Comparison of ENCODE assay signal across 11 cellular contexts in genomic region chr5:142841511-142842255, GRCh38.
DNase-seq lines count a peak whose midpoint lies in the region; ATAC-seq and TF ChIP-seq lines count a peak whose summit lies in the region.
"Had no signal": no experiment of that assay in that cellular context is flagged by ENCODE, and none has a peak within 500 bp of the region (broad histone marks: within the 10 kb centered on the region; RNA-seq: fewer than 3 reads in every experiment).

No MANE protein-coding gene starts in this region.

- H4K20me1 ChIP-seq in fibroblast of lung (ENCODE audit: control insufficient read depth, extremely low read depth, insufficient read depth, low read length), result no peaks in the 10 kb centered on the region

- no peak overlapping the region for H3K4me2 ChIP-seq in fibroblast of lung (ENCODE audit: extremely low read depth, insufficient read depth, low read length)

- peaks cover 63% of the 10 kb centered on the region for H3K4me1 Mint-ChIP-seq in nephron

- DNase-seq in AG09319 (ENCODE audit: extremely low read depth, low read depth) (peak; percentile 55), NCI-H226 (peak; percentile 57), fibroblast of lung (ENCODE audit: low read depth in 2 of 2) (peak; percentile 56 to 69), thyroid gland (no peak), NCI-H345 (lab: John Stamatoyannopoulos, UW) (no peak)
- DNase-seq in activated effector memory CD4-positive, alpha-beta T cell treated with Interleukin-2 at 50 U/mL for 16 hours, result no peak
- DNase-seq: hippocampal formation, SHP77 had no signal

- 75 to 82% methylated on average over 6 of the region's 6 CpGs for WGBS in thyroid gland, 2 donors

- no peaks in the 10 kb centered on the region for H3K27me3 ChIP-seq in fibroblast of lung (ENCODE audit: control insufficient read depth, insufficient read depth, low read length)
- no peaks in the 10 kb centered on the region for H3K27me3 ChIP-seq in thyroid gland

- no peak overlapping the region for H2AFZ ChIP-seq in fibroblast of lung (ENCODE audit: low read length)

- TF ChIP-seq CTCF in AG09319 (IDR thresholded peaks at IDR 0.05; ENCODE audit: low read depth, low read length) (no peak), fibroblast of lung (conservative IDR thresholded peaks at IDR 0.05 in 1 of 2, IDR thresholded peaks at IDR 0.05 in 1 of 2; ENCODE audit: low read depth in 1 of 2, low read length in 2 of 2) (no peak), nephron (IDR thresholded peaks at IDR 0.05; ENCODE audit: unreplicated experiment in 3 of 3) (no peak), thyroid gland (IDR thresholded peaks at IDR 0.05) (no peak)

- H3K36me3 Mint-ChIP-seq in nephron (ENCODE audit: low read depth), result no peaks in the 10 kb centered on the region

- H3K27me3 Mint-ChIP-seq in nephron (ENCODE audit: low read depth), result peaks cover 11% of the 10 kb centered on the region
- H3K27me3 Mint-ChIP-seq: activated T-helper 17 cell treated with anti-CD3 and anti-CD28 coated beads, Interleukin-2, amount 50 U/mL, for 72 hours had no signal

- ATAC-seq in GM21515 (IDR thresholded peaks at IDR 0.05; ENCODE audit: unreplicated experiment), result no peak
- ATAC-seq: activated T-helper 17 cell treated with anti-CD3 and anti-CD28 coated beads, Interleukin-2, amount 50 U/mL, for 72 hours had no signal

- peaks cover 2% of the 10 kb centered on the region for H3K4me1 ChIP-seq in fibroblast of lung (ENCODE audit: control insufficient read depth, extremely low read depth, insufficient read depth, low read length)
- peaks cover 23 to 33% of the 10 kb centered on the region in 2 donors for H3K4me1 ChIP-seq in thyroid gland

- no peak for TF ChIP-seq POLR2A in thyroid gland (IDR thresholded peaks at IDR 0.05)

- H3K27ac Mint-ChIP-seq in nephron, result peak overlapping the region; percentile 21 to 70 (median 63)
- H3K27ac Mint-ChIP-seq: activated T-helper 17 cell treated with anti-CD3 and anti-CD28 coated beads, Interleukin-2, amount 50 U/mL, for 72 hours had no signal

- H3K9me3 Mint-ChIP-seq in nephron, result no peaks in the 10 kb centered on the region
- H3K9me3 Mint-ChIP-seq: activated T-helper 17 cell treated with anti-CD3 and anti-CD28 coated beads, Interleukin-2, amount 50 U/mL, for 72 hours had no signal

- H3K27ac ChIP-seq in fibroblast of lung (ENCODE audit: insufficient read depth, low read length), result no peak overlapping the region
- no peak overlapping the region for H3K27ac ChIP-seq in thyroid gland

- H3K9me3 ChIP-seq in fibroblast of lung (ENCODE audit: control insufficient read depth, insufficient read depth, low read depth, low read length) (no peaks in the 10 kb centered on the region), thyroid gland (no peaks in the 10 kb centered on the region)

- intact Hi-C loops in thyroid gland (cut with DNase I), result no loop called here

- no peak overlapping the region for H3K4me3 Mint-ChIP-seq in nephron
- H3K4me3 Mint-ChIP-seq: activated T-helper 17 cell treated with anti-CD3 and anti-CD28 coated beads, Interleukin-2, amount 50 U/mL, for 72 hours had no signal

- no peak overlapping the region for H3K9ac ChIP-seq in fibroblast of lung (ENCODE audit: insufficient read depth, low read length)

- H3K79me2 ChIP-seq in fibroblast of lung (ENCODE audit: control insufficient read depth, insufficient read depth, low read length), result no peaks in the 10 kb centered on the region

- H3K36me3 ChIP-seq in fibroblast of lung (ENCODE audit: control insufficient read depth, insufficient read depth, low read length) (no peaks in the 10 kb centered on the region), thyroid gland (no peaks in the 10 kb centered on the region)

- no peak overlapping the region for H3K4me3 ChIP-seq in fibroblast of lung (replicated peaks in 1 of 4; ENCODE audit: control extremely low read depth in 1 of 4, insufficient read depth in 1 of 4, low read depth in 3 of 4, low read length in 4 of 4)
- no peak overlapping the region for H3K4me3 ChIP-seq in thyroid gland (replicated peaks in 1 of 3)

Comparison
In these comparisons a context has a peak if more than half of its experiments do, and no peak if none do; other contexts are left out.
1. DNase-seq: peak in AG09319 (single experiment), NCI-H226 (single experiment) and fibroblast of lung (2 of 2); none in thyroid gland (0 of 2), activated effector memory CD4-positive, alpha-beta T cell treated with Interleukin-2 at 50 U/mL for 16 hours (single experiment) and NCI-H345 (single experiment).